Comparison of ENCODE assay signal across 8 cellular contexts in the genomic region with DNA sequence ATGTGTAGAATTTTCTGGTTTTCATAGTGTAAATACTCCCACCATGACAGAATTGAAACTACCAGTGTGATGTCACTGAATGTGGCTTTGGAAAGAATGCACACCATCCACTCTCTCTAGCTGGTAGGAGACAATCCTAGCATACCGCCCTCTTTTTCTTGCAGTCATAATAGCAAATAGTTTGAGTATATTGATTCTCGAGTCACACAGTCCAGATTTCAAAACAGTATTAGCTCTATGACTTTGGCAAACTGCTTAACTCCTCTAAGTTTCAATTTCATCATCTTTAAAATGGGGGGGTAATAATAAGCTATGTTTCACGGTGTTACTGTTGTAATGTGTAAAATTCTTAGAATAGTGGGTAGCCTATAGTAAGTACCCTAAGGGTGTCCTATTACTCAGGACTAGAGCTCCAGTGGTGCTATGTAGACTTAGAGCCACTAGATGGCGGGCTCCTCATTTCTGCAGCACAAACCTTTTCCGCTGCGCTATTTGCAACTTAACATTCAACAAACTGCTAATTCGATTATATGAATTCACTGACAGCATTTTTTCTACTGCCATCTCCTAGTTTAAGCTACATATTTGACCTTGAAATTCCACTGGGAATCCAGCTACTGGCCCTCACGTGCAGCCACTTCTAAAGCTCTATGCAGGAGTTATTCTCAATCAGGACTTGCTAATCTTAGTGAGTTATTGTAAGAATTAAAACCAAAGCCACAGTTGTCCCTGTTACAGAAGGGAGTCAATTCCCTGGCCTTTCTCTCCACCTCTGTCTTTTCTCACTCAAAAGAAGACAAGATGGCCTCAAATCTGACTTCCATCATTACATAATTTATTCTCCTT. TPM values are rescaled to one million over a fixed set of nuclear protein-coding genes. Genes with fewer than 3 reads are reported as not detected.
DNase-seq lines count a peak whose midpoint lies in the region; ATAC-seq and TF ChIP-seq lines count a peak whose summit lies in the region.

No MANE protein-coding gene starts in this region.

- H3K4me1 ChIP-seq in right lobe of liver = peaks cover 0 to 35% (median 0%) of the 10 kb centered on the region in 4 donors

- H3K9me3 ChIP-seq in right lobe of liver = no peaks in the 10 kb centered on the region

- TF ChIP-seq CTCF in AG10803 (conservative IDR thresholded peaks at IDR 0.05; ENCODE audit: low read length) (peak; percentile 97), choroid plexus epithelial cell (conservative IDR thresholded peaks at IDR 0.05; ENCODE audit: low read depth, low read length) (peak; percentile 95), right lobe of liver (IDR thresholded peaks at IDR 0.05) (peak; percentile 93 to 98 (median 96))

- ATAC-seq in GM18867 (IDR thresholded peaks at IDR 0.05; ENCODE audit: unreplicated experiment) = peak; percentile 94
- ATAC-seq in HG03103 (IDR thresholded peaks at IDR 0.05; ENCODE audit: low read depth, unreplicated experiment) = peak; percentile 92
- peak; percentile 91 to 96 (median 94) for ATAC-seq in right lobe of liver

- H3K27ac ChIP-seq in right lobe of liver = peak overlapping the region; percentile 9 to 79 (median 37)

- no peaks in the 10 kb centered on the region for H3K27me3 ChIP-seq in right lobe of liver

- TF ChIP-seq POLR2A in right lobe of liver (IDR thresholded peaks at IDR 0.05) = no peak

- H3K36me3 ChIP-seq in right lobe of liver = no peaks in the 10 kb centered on the region

- intact Hi-C loops in right lobe of liver (cut with DNase I) = loop anchor here (5.0 to 10.0 kb wide), 2 partner anchors 54 to 67 kb away; no protein-coding TSS in a partner anchor

- DNase-seq in AG10803 (ENCODE audit: low read depth) (peak; percentile 91), NCI-H2227 (lab: John Stamatoyannopoulos, UW; ENCODE audit: unreplicated experiment) (peak; percentile 71), choroid plexus epithelial cell (ENCODE audit: low read depth) (peak; percentile 95), right lobe of liver (peak; percentile 43 to 77 (median 65))
- peak; percentile 13 to 40 (median 29) for DNase-seq in activated CD4-positive, CD25-positive, alpha-beta regulatory T cell (lab: John Stamatoyannopoulos, UW)
- peak; percentile 30 to 52 for DNase-seq in stimulated activated CD4-positive, alpha-beta T cell treated with anti-CD3 and anti-CD28 coated beads, Interleukin-4, amount 100 ng/mL, for 48 hours (ENCODE audit: low read depth in 2 of 2)

- H3K4me3 ChIP-seq in AG10803 (ENCODE audit: low read length) (peak overlapping the region; percentile 30), choroid plexus epithelial cell (ENCODE audit: low read depth, low read length) (peak overlapping the region; percentile 20), right lobe of liver (peak overlapping the region in 1 of 3 donors; percentile 30)

- WGBS in right lobe of liver (ENCODE audit: insufficient coverage, low coverage, low lambda C conversion rate, missing lambda C conversion rate) = 7% methylated on average over 8 of the region's 8 CpGs

RNA-seq across cellular contexts. Expression of a gene that starts 18.7 kb away (rescaled TPM):
- not detected for total RNA-seq in right lobe of liver

RNA-seq across cellular contexts. Expression of a gene that starts 22.7 kb away (rescaled TPM):
- total RNA-seq in right lobe of liver = 100 to 1,000 TPM; 209 to 315 (median 257) TPM

RNA-seq across cellular contexts. Expression of a gene that starts 44.2 kb away (rescaled TPM):
- total RNA-seq in right lobe of liver = 10 to 100 TPM in 5 of 6 experiments, 1 to 10 TPM in 1; 7.0 to 20.8 (median 14.8) TPM

RNA-seq across cellular contexts. Expression of a gene that starts 47.6 kb away (rescaled TPM):
- total RNA-seq in right lobe of liver = 1 to 10 TPM; 5.3 to 8.7 (median 6.7) TPM

RNA-seq across cellular contexts. Expression of a gene that starts 57.3 kb away (rescaled TPM):
- not detected for total RNA-seq in right lobe of liver

Comparison
In these comparisons a context has a peak if more than half of its experiments do, and no peak if none do; other contexts are left out.
1. DNase-seq: peak in every context shown above with its lines; median percentile 95 in choroid plexus epithelial cell; 91 in AG10803; 71 in NCI-H2227; 65 in right lobe of liver; 41 in stimulated activated CD4-positive, alpha-beta T cell treated with anti-CD3 and anti-CD28 coated beads, Interleukin-4, amount 100 ng/mL, for 48 hours; 29 in activated CD4-positive, CD25-positive, alpha-beta regulatory T cell.